In genomic region chr19:3129112-3129511, GRCh38 we compare ENCODE assay signal across 8 cellular contexts. TPM values are rescaled to one million over a fixed set of nuclear protein-coding genes. Genes with fewer than 3 reads are reported as not detected.
A peak's percentile ranks its signal among the peaks of the same experiment; 100 is the strongest.
DNase-seq lines count a peak whose midpoint lies in the region; TF ChIP-seq lines count a peak whose summit lies in the region.

No MANE protein-coding gene starts in this region.

- H3K4me3 ChIP-seq in MM.1S (ENCODE audit: low read length): no peak overlapping the region
- H3K4me3 ChIP-seq in coronary artery: no peak overlapping the region

- H3K36me3 ChIP-seq in MM.1S (replicated peaks; ENCODE audit: insufficient read depth, low read length): no peaks in the 10 kb centered on the region

- H3K9ac ChIP-seq in MM.1S (ENCODE audit: low read length): no peak overlapping the region

- TF ChIP-seq CTCF in MM.1S (IDR thresholded peaks at IDR 0.05; ENCODE audit: low read length) (peak; percentile 45), coronary artery (IDR thresholded peaks at IDR 0.05) (no peak)

- H4K20me1 ChIP-seq in MM.1S (ENCODE audit: insufficient read depth, low read length): no peaks in the 10 kb centered on the region

- H3K4me1 ChIP-seq in MM.1S (ENCODE audit: low read length): no peaks in the 10 kb centered on the region

- no peak overlapping the region for H3K27ac ChIP-seq in MM.1S (ENCODE audit: low read length)
- no peak overlapping the region for H3K27ac ChIP-seq in coronary artery

- no peaks in the 10 kb centered on the region for H3K9me2 ChIP-seq in MM.1S (replicated peaks; ENCODE audit: insufficient read depth, low read length)

- H3K27me3 ChIP-seq in MM.1S (replicated peaks; ENCODE audit: insufficient read depth, low read length): peaks cover 86% of the 10 kb centered on the region

- DNase-seq in NCI-H2107 treated with DMSO at 0.1 percent for 48 hours (lab: John Stamatoyannopoulos, UW; ENCODE audit: unreplicated experiment): peak; percentile 5
- DNase-seq in NCI-H2107 (lab: John Stamatoyannopoulos, UW): no peak
- no peak for DNase-seq in MM.1S
- DNase-seq in cerebellar cortex (ENCODE audit: low spot score): peak; percentile 37
- peak; percentile 63 for DNase-seq in renal cortical epithelial cell (ENCODE audit: low read depth)
- DNase-seq in NCI-H226: no peak
- no peak for DNase-seq in coronary artery (ENCODE audit: low spot score)
- DNase-seq in activated naive CD4-positive, alpha-beta T cell treated with anti-CD3 and anti-CD28 coated beads, Interleukin-2, amount 50 U/mL, for 16 hours: no peak

- H3K9me3 ChIP-seq in MM.1S (replicated peaks; ENCODE audit: insufficient read depth, low read length): no peaks in the 10 kb centered on the region

- no peak overlapping the region for H2AFZ ChIP-seq in MM.1S (ENCODE audit: low read length)

- H3F3A ChIP-seq in MM.1S (ENCODE audit: insufficient read depth, low read length): no peaks in the 10 kb centered on the region

- H3K4me2 ChIP-seq in MM.1S (ENCODE audit: low read depth, low read length): no peak overlapping the region

- no peaks in the 10 kb centered on the region for H3K79me2 ChIP-seq in MM.1S (ENCODE audit: low read length)

RNA-seq across cellular contexts. Expression of gene GNA15, which starts 6.7 kb away (rescaled TPM):
- 2.1 TPM in 1 of 2 replicates, not detected in the other for total RNA-seq in renal cortical epithelial cell

RNA-seq across cellular contexts. Expression of gene GNA11, which starts 35.0 kb away (rescaled TPM):
- 76.2 and 80.7 TPM in 2 replicates for total RNA-seq in renal cortical epithelial cell

RNA-seq across cellular contexts. Expression of gene S1PR4, which starts 49.5 kb away (rescaled TPM):
- total RNA-seq in renal cortical epithelial cell: 0.10 TPM in 1 of 2 replicates, not detected in the other

RNA-seq across cellular contexts. Expression of gene NCLN, which starts 56.6 kb away (rescaled TPM):
- 39.4 and 72.6 TPM in 2 replicates for total RNA-seq in renal cortical epithelial cell

Comparison
In these comparisons a context has a peak if more than half of its experiments do, and no peak if none do; other contexts are left out.
1. DNase-seq: peak in NCI-H2107 treated with DMSO at 0.1 percent for 48 hours (single experiment), cerebellar cortex (single experiment) and renal cortical epithelial cell (single experiment); none in NCI-H2107 (single experiment), MM.1S (single experiment), NCI-H226 (single experiment), coronary artery (single experiment) and activated naive CD4-positive, alpha-beta T cell treated with anti-CD3 and anti-CD28 coated beads, Interleukin-2, amount 50 U/mL, for 16 hours (single experiment).